Comparison of ENCODE assay signal across 9 cellular contexts in the genomic region with DNA sequence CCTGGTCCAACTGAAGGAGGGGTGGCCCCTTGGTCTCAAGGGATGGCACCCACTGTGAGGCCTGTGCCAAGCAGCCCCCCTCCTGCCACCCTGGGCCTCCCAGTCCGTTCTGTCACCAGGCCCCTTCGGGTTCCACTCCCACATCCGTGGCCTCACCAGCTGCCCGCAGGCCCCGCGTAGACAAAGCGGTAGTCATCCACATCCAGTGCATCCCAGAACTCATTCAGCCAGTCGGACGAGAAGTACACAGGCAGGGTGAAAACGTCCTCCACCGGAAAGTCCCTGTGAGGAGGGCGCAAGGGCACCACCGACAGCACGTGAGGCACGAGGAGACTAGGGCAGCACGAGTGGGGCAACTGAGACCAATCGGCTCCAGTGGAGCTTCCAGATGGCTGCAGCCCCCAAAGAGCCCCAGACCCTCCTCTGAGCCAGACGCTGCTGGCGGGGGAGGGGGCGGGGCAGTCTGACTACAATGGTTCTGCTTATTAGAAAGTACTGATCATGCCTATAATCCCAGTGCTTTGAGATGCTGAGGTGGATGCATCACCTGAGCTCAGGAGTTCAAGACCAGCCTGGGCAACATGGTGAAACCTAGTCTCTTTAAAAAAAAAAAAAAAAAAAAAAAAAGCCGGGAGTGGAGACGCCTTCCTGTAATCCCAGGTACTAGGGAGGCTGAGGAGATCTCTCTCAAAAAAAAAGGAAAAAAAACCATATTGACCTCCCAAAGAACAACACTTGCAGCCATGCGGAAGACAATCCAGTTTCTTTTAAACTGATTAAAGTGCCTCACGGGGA. TPM values are rescaled to one million over a fixed set of nuclear protein-coding genes. Genes with fewer than 3 reads are reported as not detected.
DNase-seq lines count a peak whose midpoint lies in the region; ATAC-seq and TF ChIP-seq lines count a peak whose summit lies in the region.
"Had no signal": no experiment of that assay in that cellular context is flagged by ENCODE, and none has a peak within 500 bp of the region (broad histone marks: within the 10 kb centered on the region; RNA-seq: fewer than 3 reads in every experiment).

No MANE protein-coding gene starts in this region.

- H3K27ac ChIP-seq in testis: no peak overlapping the region

- no peaks in the 10 kb centered on the region for H3K27me3 Mint-ChIP-seq in activated CD4-positive, alpha-beta T cell treated with anti-CD3 and anti-CD28 coated beads for 36 hours
- H3K27me3 Mint-ChIP-seq in immature natural killer cell (ENCODE audit: low read depth in 3 of 3): peaks cover 2 to 12% (median 11%) of the 10 kb centered on the region in 3 donors

- CTCF ChIA-PET in activated CD4-positive, alpha-beta T cell treated with anti-CD3 and anti-CD28 coated beads for 36 hours (lab: Charles Lee): interaction anchor here (0.7 to 1.7 kb wide), 2 partner anchors 220 to 1137 kb away, joined by 3 to 6 read pairs; no protein-coding TSS in a partner anchor

- intact Hi-C loops in activated CD4-positive, alpha-beta T cell treated with anti-CD3 and anti-CD28 coated beads for 36 hours (cut with DNase I, micrococcal nuclease): loop anchor here (2.0 to 10.0 kb wide), 6 partner anchors 51 to 849 kb away; partner anchors contain the start of genes C1orf35 (in 1 of the 2), TRIM11 (in 1 of the 2) and ZNF678 (in 1 of the 2)
- intact Hi-C loops in testis (cut with DNase I; ENCODE audit: low total_unique reads): no loop called here

- no peak for DNase-seq in activated CD4-positive, alpha-beta T cell treated with anti-CD3 and anti-CD28 coated beads for 36 hours
- no peak for DNase-seq in activated CD4-positive, alpha-beta T cell treated with anti-CD3 and anti-CD28 coated beads for 48 hours
- DNase-seq in adipocyte (ENCODE audit: low read depth) (no peak), immature natural killer cell (no peak), testis (no peak), AG08396 (ENCODE audit: low spot score) (no peak)
- DNase-seq: C1 segment of cervical spinal cord had no signal

- no peak for ATAC-seq in activated CD4-positive, alpha-beta T cell treated with anti-CD3 and anti-CD28 coated beads for 36 hours
- no peak for ATAC-seq in HG02759 (IDR thresholded peaks at IDR 0.05; ENCODE audit: unreplicated experiment)
- ATAC-seq in GM18858 (IDR thresholded peaks at IDR 0.05; ENCODE audit: unreplicated experiment): no peak

- peak overlapping the region; percentile 89 for H3K4me3 Mint-ChIP-seq in activated CD4-positive, alpha-beta T cell treated with anti-CD3 and anti-CD28 coated beads for 36 hours
- peak overlapping the region; percentile 85 to 91 (median 90) for H3K4me3 Mint-ChIP-seq in immature natural killer cell

- TF ChIP-seq POLR2A in testis (IDR thresholded peaks at IDR 0.05): no peak

- peak overlapping the region; percentile 86 for H3K27ac Mint-ChIP-seq in activated CD4-positive, alpha-beta T cell treated with anti-CD3 and anti-CD28 coated beads for 36 hours
- H3K27ac Mint-ChIP-seq in immature natural killer cell: peak overlapping the region in 5 of 6 donors; percentile 79 to 89 (median 86)

- POLR2A ChIA-PET in activated CD4-positive, alpha-beta T cell treated with anti-CD3 and anti-CD28 coated beads for 36 hours (lab: Charles Lee): interaction anchor here (0.6 kb wide), 2 partner anchors 28 to 201 kb away, joined by 3 to 4 read pairs; no protein-coding TSS in a partner anchor

- peaks cover 21% of the 10 kb centered on the region for H3K4me1 ChIP-seq in adipocyte (ENCODE audit: control insufficient read depth, insufficient read depth, low read length)
- H3K4me1 ChIP-seq in testis: peaks cover 35% of the 10 kb centered on the region

- peaks cover 11% of the 10 kb centered on the region for H3K36me3 Mint-ChIP-seq in activated CD4-positive, alpha-beta T cell treated with anti-CD3 and anti-CD28 coated beads for 36 hours (ENCODE audit: low read depth)
- no peaks in the 10 kb centered on the region for H3K36me3 Mint-ChIP-seq in immature natural killer cell

- no peaks in the 10 kb centered on the region for H3K9me3 Mint-ChIP-seq in activated CD4-positive, alpha-beta T cell treated with anti-CD3 and anti-CD28 coated beads for 36 hours (ENCODE audit: low read depth)
- no peaks in the 10 kb centered on the region for H3K9me3 Mint-ChIP-seq in immature natural killer cell

- H3K36me3 ChIP-seq in adipocyte (ENCODE audit: control insufficient read depth, insufficient read depth, low read length, severe bottlenecking) (peaks cover 21% of the 10 kb centered on the region), testis (ENCODE audit: low read depth, missing control alignments) (no peaks in the 10 kb centered on the region)

- H3K4me3 ChIP-seq in adipocyte (ENCODE audit: low read length): peak overlapping the region; percentile 98
- peak overlapping the region; percentile 74 to 98 for H3K4me3 ChIP-seq in testis

- peaks cover 29% of the 10 kb centered on the region for H3K4me1 Mint-ChIP-seq in activated CD4-positive, alpha-beta T cell treated with anti-CD3 and anti-CD28 coated beads for 36 hours
- H3K4me1 Mint-ChIP-seq in immature natural killer cell: peaks cover 22 to 42% of the 10 kb centered on the region in 2 donors

- TF ChIP-seq CTCF in testis (IDR thresholded peaks at IDR 0.05): no peak

- no peaks in the 10 kb centered on the region for H3K9me3 ChIP-seq in adipocyte (ENCODE audit: control insufficient read depth, low read length)
- H3K9me3 ChIP-seq in testis: no peaks in the 10 kb centered on the region

- 38 to 65% methylated on average over 4 to 22 of the region's 24 CpGs for WGBS in testis, 2 donors

- H3K27me3 ChIP-seq in adipocyte (replicated peaks; ENCODE audit: control insufficient read depth, insufficient read depth, low read length) (no peaks in the 10 kb centered on the region), testis (no peaks in the 10 kb centered on the region)

- peak overlapping the region; percentile 95 for H3K9ac ChIP-seq in adipocyte (ENCODE audit: low read length)

RNA-seq across cellular contexts. Expression of gene JMJD4, which starts 1.2 kb away (rescaled TPM):
- total RNA-seq in activated CD4-positive, alpha-beta T cell treated with anti-CD3 and anti-CD28 coated beads for 36 hours: 10 to 100 TPM; 14.4 to 18.1 TPM
- polyA plus RNA-seq in immature natural killer cell (10 to 100 TPM; 22.3 to 25.9 (median 25.0) TPM), testis (ENCODE audit: insufficient read depth, low read depth, low replicate concordance) (33.8 TPM)
- total RNA-seq in testis: 10 to 100 TPM; 35.2 to 36.1 TPM

RNA-seq across cellular contexts. Expression of gene SNAP47, which starts 1.3 kb away (rescaled TPM):
- 10 to 100 TPM; 30.3 to 31.2 TPM for total RNA-seq in activated CD4-positive, alpha-beta T cell treated with anti-CD3 and anti-CD28 coated beads for 36 hours
- polyA plus RNA-seq in immature natural killer cell: 10 to 100 TPM; 37.0 to 44.9 (median 37.7) TPM
- total RNA-seq in testis: 10 to 100 TPM; 77.6 to 80.3 TPM
- polyA plus RNA-seq in testis (ENCODE audit: insufficient read depth, low read depth, low replicate concordance): 72.2 TPM
